8 cellular contexts compared by ENCODE assay signal in genomic region chr3:34056951-34057390, GRCh38.
DNase-seq lines count a peak whose midpoint lies in the region; ATAC-seq and FAIRE-seq lines count a peak whose summit lies in the region.

No MANE protein-coding gene starts in this region.

- peak; percentile 95 for ATAC-seq in HG02884 (IDR thresholded peaks at IDR 0.05; ENCODE audit: unreplicated experiment)

- peak; percentile 44 for DNase-seq in stimulated activated CD4-positive, alpha-beta T cell treated with anti-CD3 and anti-CD28 coated beads, Interleukin-1b, Interleukin-23, amount 100 ng/mL, for 48 hours
- DNase-seq in stimulated activated CD4-positive, alpha-beta T cell treated with anti-CD3 and anti-CD28 coated beads, Interleukin-4, amount 100 ng/mL, for 24 hours, result no peak
- DNase-seq in RCC 7860 (ENCODE audit: low spot score) (peak; percentile 12), GF-D8 (lab: John Stamatoyannopoulos, UW) (no peak), GM19238 (ENCODE audit: insufficient read length, low spot score) (no peak), hypothalamus (lab: John Stamatoyannopoulos, UW) (no peak), GM03348 (ENCODE audit: low spot score) (no peak)

- FAIRE-seq in RCC 7860 (lab: Jason Lieb, UNC), result peak; percentile 62

Comparison
In these comparisons a context has a peak if more than half of its experiments do, and no peak if none do; other contexts are left out.
1. DNase-seq: peak in stimulated activated CD4-positive, alpha-beta T cell treated with anti-CD3 and anti-CD28 coated beads, Interleukin-1b, Interleukin-23, amount 100 ng/mL, for 48 hours (single experiment) and RCC 7860 (single experiment); none in stimulated activated CD4-positive, alpha-beta T cell treated with anti-CD3 and anti-CD28 coated beads, Interleukin-4, amount 100 ng/mL, for 24 hours (single experiment), GF-D8 (single experiment), GM19238 (single experiment), hypothalamus (0 of 51) and GM03348 (single experiment).